ENCODE assay signal across 26 cellular contexts in the genomic region with DNA sequence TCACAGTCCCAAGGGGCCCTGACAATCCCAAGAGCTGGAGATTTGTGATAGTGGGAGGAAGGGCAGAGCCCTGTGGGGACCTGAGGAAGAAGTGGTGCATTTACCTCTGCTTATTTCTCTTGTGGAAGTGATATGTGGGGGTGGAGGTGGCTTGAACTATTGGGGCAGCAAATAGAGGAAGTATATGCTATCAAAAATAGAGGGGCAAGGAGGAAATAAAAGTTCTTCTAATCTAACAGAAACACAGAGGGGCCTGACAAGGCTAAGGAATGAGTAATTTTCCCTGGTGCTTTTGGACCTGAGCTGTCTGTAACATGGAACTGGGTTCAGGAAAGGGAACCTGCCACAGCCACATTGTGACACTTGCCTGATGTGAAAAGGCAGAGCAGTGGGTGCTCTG.
DNase-seq lines count a peak whose midpoint lies in the region; ATAC-seq and TF ChIP-seq lines count a peak whose summit lies in the region.
"Had no signal": no experiment of that assay in that cellular context is flagged by ENCODE, and none has a peak within 500 bp of the region (broad histone marks: within the 10 kb centered on the region; RNA-seq: fewer than 3 reads in every experiment).

No MANE protein-coding gene starts in this region.

- H3K27ac Mint-ChIP-seq in IgD-negative memory B cell, result peak overlapping the region in 2 of 3 donors; percentile 1 to 90
- peak overlapping the region; percentile 22 for H3K27ac Mint-ChIP-seq in activated naive CD8-positive, alpha-beta T cell treated with anti-CD3 and anti-CD28 coated beads for 36 hours
- H3K27ac Mint-ChIP-seq: activated naive CD4-positive, alpha-beta T cell treated with anti-CD3 and anti-CD28 coated beads, Interleukin-2, amount 50 U/mL, for 24 hours; GM23338 had no signal

- TF ChIP-seq CTCF in spleen (IDR thresholded peaks at IDR 0.05 in 8 of 11, conservative IDR thresholded peaks at IDR 0.05 in 3 of 11), result no peak

- peak overlapping the region in 1 of 8 donors; percentile 14 for H3K4me3 ChIP-seq in spleen
- H3K4me3 ChIP-seq: breast epithelium, gastrocnemius medialis, GM23338, lower lobe of right lung, ovary, PC-9, suprapubic skin had no signal

- peaks cover 2% of the 10 kb centered on the region for H3K36me3 Mint-ChIP-seq in IgD-negative memory B cell
- no peaks in the 10 kb centered on the region for H3K36me3 Mint-ChIP-seq in activated naive CD8-positive, alpha-beta T cell treated with anti-CD3 and anti-CD28 coated beads for 36 hours
- H3K36me3 Mint-ChIP-seq: activated naive CD4-positive, alpha-beta T cell treated with anti-CD3 and anti-CD28 coated beads, Interleukin-2, amount 50 U/mL, for 24 hours; CD4-positive, CD25-positive, alpha-beta regulatory T cell had no signal

- no peaks in the 10 kb centered on the region for H3K27me3 ChIP-seq in spleen (replicated peaks in 1 of 7)
- H3K27me3 ChIP-seq: breast epithelium, gastrocnemius medialis, ovary, suprapubic skin had no signal

- H3K36me3 ChIP-seq in spleen, result no peaks in the 10 kb centered on the region
- H3K36me3 ChIP-seq: breast epithelium, gastrocnemius medialis, lower lobe of right lung, ovary, suprapubic skin, WERI-Rb-1 had no signal

- no peaks in the 10 kb centered on the region for H3K9me3 Mint-ChIP-seq in IgD-negative memory B cell
- H3K9me3 Mint-ChIP-seq in activated naive CD8-positive, alpha-beta T cell treated with anti-CD3 and anti-CD28 coated beads for 36 hours, result no peaks in the 10 kb centered on the region
- H3K9me3 Mint-ChIP-seq: activated naive CD4-positive, alpha-beta T cell treated with anti-CD3 and anti-CD28 coated beads, Interleukin-2, amount 50 U/mL, for 24 hours; GM23338 had no signal

- ATAC-seq in GM21381 (IDR thresholded peaks at IDR 0.05; ENCODE audit: unreplicated experiment), result no peak
- ATAC-seq: gastrocnemius medialis, GM23338 had no signal

- H3K4me3 Mint-ChIP-seq in IgD-negative memory B cell, result peak overlapping the region in 2 of 4 donors; percentile 85 to 86
- H3K4me3 Mint-ChIP-seq in activated naive CD8-positive, alpha-beta T cell treated with anti-CD3 and anti-CD28 coated beads for 36 hours, result no peak overlapping the region
- H3K4me3 Mint-ChIP-seq: activated naive CD4-positive, alpha-beta T cell treated with anti-CD3 and anti-CD28 coated beads, Interleukin-2, amount 50 U/mL, for 24 hours; CD4-positive, CD25-positive, alpha-beta regulatory T cell; GM23338 had no signal

- peaks cover 21 to 45% (median 32%) of the 10 kb centered on the region in 3 donors for H3K4me1 Mint-ChIP-seq in IgD-negative memory B cell
- H3K4me1 Mint-ChIP-seq in activated naive CD8-positive, alpha-beta T cell treated with anti-CD3 and anti-CD28 coated beads for 36 hours, result no peaks in the 10 kb centered on the region
- H3K4me1 Mint-ChIP-seq: activated naive CD4-positive, alpha-beta T cell treated with anti-CD3 and anti-CD28 coated beads, Interleukin-2, amount 50 U/mL, for 24 hours; CD4-positive, CD25-positive, alpha-beta regulatory T cell had no signal

- no peak for TF ChIP-seq POLR2A in spleen (IDR thresholded peaks at IDR 0.05)

- H3K4me1 ChIP-seq in spleen, result peaks cover 13 to 69% (median 34%) of the 10 kb centered on the region in 6 donors
- H3K4me1 ChIP-seq: breast epithelium, gastrocnemius medialis, suprapubic skin had no signal

- no peaks in the 10 kb centered on the region for H3K9me3 ChIP-seq in spleen
- H3K9me3 ChIP-seq: breast epithelium, gastrocnemius medialis, lower lobe of right lung, ovary, suprapubic skin had no signal

- DNase-seq in NOMO-1 treated with dmso at 0.1 percent for 144 hours (lab: John Stamatoyannopoulos, UW; ENCODE audit: unreplicated experiment) (peak; percentile 48), spleen (no peak), cerebellar cortex (ENCODE audit: low spot score) (no peak), UCSD-AML1 (lab: John Stamatoyannopoulos, UW; ENCODE audit: unreplicated experiment) (no peak), cardiac septum (ENCODE audit: low spot score) (no peak)
- DNase-seq in activated naive CD8-positive, alpha-beta T cell treated with anti-CD3 and anti-CD28 coated beads for 36 hours, result no peak
- DNase-seq: activated CD4-positive, alpha-beta T cell treated with anti-CD3 and anti-CD28 coated beads for 48 hours; CD4-positive, CD25-positive, alpha-beta regulatory T cell; effector CD4-positive, alpha-beta T cell; gastrocnemius medialis; hippocampal formation; lower lobe of right lung; NCI-H1436 treated with DMSO at 0.1 percent for 48 hours; NCI-H446; NCI-H774; ovary; PC-9; stimulated activated naive CD4-positive, alpha-beta T cell treated with Interleukin-2 at 50 U/mL for 16 hours; T-helper 2 cell; WERI-Rb-1 had no signal

- intact Hi-C loops in spleen (cut with DNase I; ENCODE audit: low total_unique reads) (no loop called here), cardiac septum (cut with DNase I) (no loop called here)

- H3K27me3 Mint-ChIP-seq in IgD-negative memory B cell, result no peaks in the 10 kb centered on the region
- no peaks in the 10 kb centered on the region for H3K27me3 Mint-ChIP-seq in activated naive CD8-positive, alpha-beta T cell treated with anti-CD3 and anti-CD28 coated beads for 36 hours
- H3K27me3 Mint-ChIP-seq: activated naive CD4-positive, alpha-beta T cell treated with anti-CD3 and anti-CD28 coated beads, Interleukin-2, amount 50 U/mL, for 24 hours; CD4-positive, CD25-positive, alpha-beta regulatory T cell had no signal

- peak overlapping the region in 6 of 8 donors; percentile 55 to 84 (median 69) for H3K27ac ChIP-seq in spleen
- H3K27ac ChIP-seq: breast epithelium, gastrocnemius medialis, lower lobe of right lung, ovary, PC-9, suprapubic skin, WERI-Rb-1 had no signal
